Comparison of ENCODE assay signal across 14 cellular contexts in the genomic region with DNA sequence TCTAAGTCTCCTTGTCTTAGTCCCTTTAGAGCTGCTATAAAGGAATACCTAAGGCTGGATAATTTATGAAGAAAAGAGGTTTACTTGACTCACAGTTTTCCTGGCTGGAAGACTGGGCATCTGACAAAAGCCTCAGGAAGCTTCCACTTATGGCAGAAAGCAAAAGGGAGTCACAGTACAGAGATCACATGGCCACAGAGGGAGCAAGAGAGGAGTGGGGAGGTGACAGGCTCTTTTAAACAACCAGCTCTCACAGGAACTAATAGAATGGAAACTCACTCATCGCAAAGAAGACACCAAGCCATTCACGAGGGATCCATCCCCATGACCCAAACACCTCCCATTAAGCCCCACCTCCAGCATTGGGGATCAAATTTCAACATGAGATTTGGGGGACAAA.
"Had no signal": no experiment of that assay in that cellular context is flagged by ENCODE, and none has a peak within 500 bp of the region (broad histone marks: within the 10 kb centered on the region; RNA-seq: fewer than 3 reads in every experiment).

No MANE protein-coding gene starts in this region.

- DNase-seq: activated CD4-positive, alpha-beta T cell treated with anti-CD3 and anti-CD28 coated beads, Interleukin-2, amount 50 U/mL, for 48 hours; activated CD4-positive, CD25-positive, alpha-beta regulatory T cell treated with anti-CD3 and anti-CD28 coated beads, Interleukin-2, amount 50 U/mL, for 72 hours; activated naive CD4-positive, alpha-beta T cell treated with anti-CD3 and anti-CD28 coated beads, Interleukin-2, amount 50 U/mL, for 16 hours; activated T-cell treated with anti-CD3 and anti-CD28 coated beads, Interleukin-2, amount 50 U/mL, for 1 hour; caudate nucleus; colonic mucosa; islet precursor cell; ovary; T-helper 9 cell; trophoblast cell had no signal

- H3K4me3 ChIP-seq: colonic mucosa, lung, ovary, suprapubic skin had no signal

- H3K4me3 Mint-ChIP-seq: stimulated activated naive CD8-positive, alpha-beta T cell treated with anti-CD3 and anti-CD28 coated beads, Interleukin-15, Interleukin-2, amounts not matched to agents 100 ng/mL and 50 ng/mL, for 24 hours had no signal

- H3K9me3 ChIP-seq: colonic mucosa, ovary, suprapubic skin had no signal

- H3K27me3 Mint-ChIP-seq: stimulated activated naive CD8-positive, alpha-beta T cell treated with anti-CD3 and anti-CD28 coated beads, Interleukin-15, Interleukin-2, amounts not matched to agents 100 ng/mL and 50 ng/mL, for 24 hours had no signal

- H3K27ac Mint-ChIP-seq: stimulated activated naive CD8-positive, alpha-beta T cell treated with anti-CD3 and anti-CD28 coated beads, Interleukin-15, Interleukin-2, amounts not matched to agents 100 ng/mL and 50 ng/mL, for 24 hours had no signal

- H3K27ac ChIP-seq: colonic mucosa, ovary, suprapubic skin had no signal

- H3K36me3 ChIP-seq: colonic mucosa, ovary, suprapubic skin had no signal

- H3K27me3 ChIP-seq: colonic mucosa, ovary, suprapubic skin had no signal

- H3K4me1 ChIP-seq: colonic mucosa had no signal

- ATAC-seq: sciatic nerve had no signal

- H3K9me3 Mint-ChIP-seq: stimulated activated naive CD8-positive, alpha-beta T cell treated with anti-CD3 and anti-CD28 coated beads, Interleukin-15, Interleukin-2, amounts not matched to agents 100 ng/mL and 50 ng/mL, for 24 hours had no signal
